5 cellular contexts compared by ENCODE assay signal in genomic region chr16:18387767-18388166, GRCh38. TPM values are rescaled to one million over a fixed set of nuclear protein-coding genes. Genes with fewer than 3 reads are reported as not detected.
"Had no signal": no experiment of that assay in that cellular context is flagged by ENCODE, and none has a peak within 500 bp of the region (broad histone marks: within the 10 kb centered on the region; RNA-seq: fewer than 3 reads in every experiment).

No MANE protein-coding gene starts in this region.

RNA-seq across cellular contexts. Expression of gene NPIPA8, which starts 51.2 kb away (rescaled TPM):
- total RNA-seq: dermis blood vessel endothelial cell, epithelial cell of proximal tubule, glomerular endothelial cell, lung microvascular endothelial cell, myocyte had no signal
